ENCODE assay signal across 8 cellular contexts in genomic region chr4:147780137-147780777, GRCh38. TPM values are rescaled to one million over a fixed set of nuclear protein-coding genes. Genes with fewer than 3 reads are reported as not detected.
DNase-seq lines count a peak whose midpoint lies in the region; ATAC-seq and TF ChIP-seq lines count a peak whose summit lies in the region.

No MANE protein-coding gene starts in this region.

- H3K4me1 ChIP-seq in thyroid gland = peaks cover 3 to 10% of the 10 kb centered on the region in 2 donors

- no peak overlapping the region for H3K27ac ChIP-seq in thyroid gland

- peak overlapping the region; percentile 30; the same call in 1 of the 2 replicates for H3K4me3 ChIP-seq in GM08714 (ENCODE audit: low read length)
- H3K4me3 ChIP-seq in thyroid gland (replicated peaks in 1 of 3) = no peak overlapping the region

- H3K9me3 ChIP-seq in thyroid gland = no peaks in the 10 kb centered on the region

- peak; percentile 50 for DNase-seq in left ventricle myocardium superior
- no peak for DNase-seq in thyroid gland
- no peak for DNase-seq in SHP77 treated with DMSO at 0.1 percent for 48 hours (lab: John Stamatoyannopoulos, UW)
- DNase-seq in NCI-H446 treated with DMSO at 0.1 percent for 48 hours (lab: John Stamatoyannopoulos, UW) = no peak
- DNase-seq in COLO668 (lab: John Stamatoyannopoulos, UW; ENCODE audit: unreplicated experiment) = no peak

- ATAC-seq in GM19467 (IDR thresholded peaks at IDR 0.05; ENCODE audit: unreplicated experiment) (peak; percentile 55), HG03442 (IDR thresholded peaks at IDR 0.05; ENCODE audit: unreplicated experiment) (peak; percentile 58), left ventricle myocardium superior (peak; percentile 50)

- WGBS in thyroid gland, 2 donors = 81 to 87% methylated on average over 7 of the region's 7 CpGs

- intact Hi-C loops in left ventricle myocardium superior (cut with micrococcal nuclease) (no loop called here), thyroid gland (cut with DNase I) (no loop called here)

- no peaks in the 10 kb centered on the region for H3K27me3 ChIP-seq in thyroid gland

- TF ChIP-seq POLR2A in thyroid gland (IDR thresholded peaks at IDR 0.05) = no peak

- TF ChIP-seq CTCF in thyroid gland (IDR thresholded peaks at IDR 0.05) = no peak

- no peaks in the 10 kb centered on the region for H3K36me3 ChIP-seq in thyroid gland

RNA-seq across cellular contexts. Expression of gene ARHGAP10, which starts 48.4 kb away (rescaled TPM):
- total RNA-seq in left ventricle myocardium superior (69.2 TPM), thyroid gland (10 to 100 TPM; 39.5 to 78.4 (median 42.0) TPM)
